In the genomic region with DNA sequence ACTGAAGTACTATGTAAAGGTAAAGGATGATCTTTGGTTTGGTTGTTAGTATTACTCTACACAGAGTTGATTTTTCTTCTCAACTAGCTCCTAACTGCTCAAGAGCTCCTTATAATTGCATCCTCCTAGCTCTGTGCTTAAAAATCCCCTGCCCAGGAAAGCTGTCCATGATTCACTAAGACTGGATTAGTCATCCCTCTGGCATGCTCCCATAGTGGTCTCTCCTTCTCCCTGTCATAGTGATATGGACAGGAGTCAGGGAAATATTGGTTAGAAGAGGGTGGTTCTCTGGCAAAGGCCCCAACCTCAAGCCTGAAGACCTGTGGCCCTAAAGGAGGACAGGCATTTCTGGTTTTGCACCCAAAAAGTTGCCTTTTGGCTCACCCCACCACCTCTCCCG, we compare ENCODE assay signal across 15 cellular contexts.
DNase-seq lines count a peak whose midpoint lies in the region; ATAC-seq and TF ChIP-seq lines count a peak whose summit lies in the region.
"Had no signal": no experiment of that assay in that cellular context is flagged by ENCODE, and none has a peak within 500 bp of the region (broad histone marks: within the 10 kb centered on the region; RNA-seq: fewer than 3 reads in every experiment).

No MANE protein-coding gene starts in this region.

- H3K9me3 Mint-ChIP-seq in T-helper 2 cell treated with Interferon-gamma antibody and Interleukin-4, amounts not matched to agents 5 μg/mL and 100 μg/mL, for 36 hours, result no peaks in the 10 kb centered on the region
- H3K9me3 Mint-ChIP-seq: activated naive CD8-positive, alpha-beta T cell treated with anti-CD3 and anti-CD28 coated beads, Interleukin-2, amount 10 ng/mL, durations not matched to agents 7 days and 5 days had no signal

- H3K27me3 ChIP-seq in A673 (replicated peaks; ENCODE audit: insufficient read depth, low read depth, low read length, poor library complexity) (no peaks in the 10 kb centered on the region), adipocyte (replicated peaks; ENCODE audit: control insufficient read depth, insufficient read depth, low read length) (no peaks in the 10 kb centered on the region), hepatocyte (no peaks in the 10 kb centered on the region)
- H3K27me3 ChIP-seq: sigmoid colon, transverse colon had no signal

- H3K27ac ChIP-seq in A673 (ENCODE audit: low read depth, low read length, poor library complexity, severe bottlenecking) (no peak overlapping the region), hepatocyte (no peak overlapping the region), coronary artery (no peak overlapping the region)
- H3K27ac ChIP-seq: sigmoid colon, transverse colon had no signal

- no peak overlapping the region for H3K9ac ChIP-seq in adipocyte (ENCODE audit: low read length)

- H3K79me2 ChIP-seq in hepatocyte, result no peaks in the 10 kb centered on the region

- TF ChIP-seq CTCF in A673 (conservative IDR thresholded peaks at IDR 0.05; ENCODE audit: low read depth, low read length) (no peak), HFF-Myc (IDR thresholded peaks at IDR 0.05; ENCODE audit: low read depth, low read length, missing control alignments) (no peak), hepatocyte (IDR thresholded peaks at IDR 0.05; ENCODE audit: poor library complexity) (no peak), coronary artery (IDR thresholded peaks at IDR 0.05) (no peak)

- no peaks in the 10 kb centered on the region for H3K9me3 ChIP-seq in A673 (ENCODE audit: low read depth, low read length, poor library complexity, severe bottlenecking)
- no peaks in the 10 kb centered on the region for H3K9me3 ChIP-seq in adipocyte (ENCODE audit: control insufficient read depth, low read length)
- no peaks in the 10 kb centered on the region for H3K9me3 ChIP-seq in hepatocyte (ENCODE audit: low read depth)
- H3K9me3 ChIP-seq: transverse colon had no signal

- H3K4me1 ChIP-seq in A673 (ENCODE audit: insufficient read depth, low read length, poor library complexity, severe bottlenecking) (no peaks in the 10 kb centered on the region), adipocyte (ENCODE audit: control insufficient read depth, insufficient read depth, low read length) (peaks cover 28% of the 10 kb centered on the region), hepatocyte (ENCODE audit: insufficient read depth) (no peaks in the 10 kb centered on the region)
- H3K4me1 ChIP-seq: sigmoid colon, transverse colon had no signal

- no peaks in the 10 kb centered on the region for H4K20me1 ChIP-seq in hepatocyte (ENCODE audit: insufficient read depth, poor library complexity, severe bottlenecking)

- POLR2A ChIA-PET in A673 (lab: Charles Lee; ENCODE audit: low non-redundant PET), result no interaction called here

- 100% methylated on average over 1 of the region's 1 CpG for WGBS in hepatocyte (ENCODE audit: low lambda C conversion rate, missing lambda C conversion rate)

- H2AFZ ChIP-seq in hepatocyte, result no peak overlapping the region

- no TSS peak for BruUV-seq in A673 (replicated peaks; lab: Mats Ljungman, UMichigan)

- H3K4me3 Mint-ChIP-seq in T-helper 2 cell treated with Interferon-gamma antibody and Interleukin-4, amounts not matched to agents 5 μg/mL and 100 μg/mL, for 36 hours, result no peak overlapping the region
- H3K4me3 Mint-ChIP-seq: activated naive CD8-positive, alpha-beta T cell treated with anti-CD3 and anti-CD28 coated beads, Interleukin-2, amount 10 ng/mL, durations not matched to agents 7 days and 5 days; B cell; effector memory CD8-positive, alpha-beta T cell; naive B cell had no signal

- DNase-seq in A673 (ENCODE audit: low spot score) (peak; percentile 4), HFF-Myc (ENCODE audit: extremely low read depth, low read depth) (peak; percentile 17), adipocyte (ENCODE audit: low read depth) (peak; percentile 61), hepatocyte (ENCODE audit: low spot score) (peak; percentile 7), coronary artery (ENCODE audit: low spot score) (no peak), AML-193 (lab: John Stamatoyannopoulos, UW) (no peak)
- DNase-seq in T-helper 2 cell treated with Interferon-gamma antibody and Interleukin-4, amounts not matched to agents 5 μg/mL and 100 μg/mL, for 36 hours (ENCODE audit: low spot score), result no peak
- DNase-seq: activated naive CD8-positive, alpha-beta T cell treated with anti-CD3 and anti-CD28 coated beads, Interleukin-2, amount 10 ng/mL, durations not matched to agents 7 days and 5 days; effector memory CD8-positive, alpha-beta T cell; naive B cell; NCI-H1694; sigmoid colon; transverse colon had no signal

- intact Hi-C loops in A673 (cut with micrococcal nuclease; ENCODE audit: unreplicated experiment), result no loop called here

- no peak for ATAC-seq in GM21390 (IDR thresholded peaks at IDR 0.05; ENCODE audit: unreplicated experiment)
- ATAC-seq: effector memory CD8-positive, alpha-beta T cell had no signal

- H3K4me2 ChIP-seq in hepatocyte, result no peak overlapping the region

- no peaks in the 10 kb centered on the region for H3K27me3 Mint-ChIP-seq in T-helper 2 cell treated with Interferon-gamma antibody and Interleukin-4, amounts not matched to agents 5 μg/mL and 100 μg/mL, for 36 hours (ENCODE audit: low read depth)
- H3K27me3 Mint-ChIP-seq: B cell; effector memory CD8-positive, alpha-beta T cell; naive B cell had no signal

- H3K36me3 ChIP-seq in A673 (ENCODE audit: insufficient read depth, low read length, poor library complexity, severe bottlenecking) (no peaks in the 10 kb centered on the region), adipocyte (ENCODE audit: control insufficient read depth, insufficient read depth, low read length, severe bottlenecking) (no peaks in the 10 kb centered on the region), hepatocyte (replicated peaks; ENCODE audit: insufficient read depth, low read depth) (no peaks in the 10 kb centered on the region)
- H3K36me3 ChIP-seq: sigmoid colon, transverse colon had no signal

- no peaks in the 10 kb centered on the region for H3K4me1 Mint-ChIP-seq in T-helper 2 cell treated with Interferon-gamma antibody and Interleukin-4, amounts not matched to agents 5 μg/mL and 100 μg/mL, for 36 hours (ENCODE audit: low read depth)
- H3K4me1 Mint-ChIP-seq: activated naive CD8-positive, alpha-beta T cell treated with anti-CD3 and anti-CD28 coated beads, Interleukin-2, amount 10 ng/mL, durations not matched to agents 7 days and 5 days; B cell; naive B cell had no signal

- CTCF ChIA-PET in A673 (lab: Charles Lee), result no interaction called here

- H3K36me3 Mint-ChIP-seq in T-helper 2 cell treated with Interferon-gamma antibody and Interleukin-4, amounts not matched to agents 5 μg/mL and 100 μg/mL, for 36 hours (ENCODE audit: low read depth), result no peaks in the 10 kb centered on the region
- H3K36me3 Mint-ChIP-seq: activated naive CD8-positive, alpha-beta T cell treated with anti-CD3 and anti-CD28 coated beads, Interleukin-2, amount 10 ng/mL, durations not matched to agents 7 days and 5 days; naive B cell had no signal

- no peak overlapping the region for H3K27ac Mint-ChIP-seq in T-helper 2 cell treated with Interferon-gamma antibody and Interleukin-4, amounts not matched to agents 5 μg/mL and 100 μg/mL, for 36 hours
- H3K27ac Mint-ChIP-seq: activated naive CD8-positive, alpha-beta T cell treated with anti-CD3 and anti-CD28 coated beads, Interleukin-2, amount 10 ng/mL, durations not matched to agents 7 days and 5 days; B cell; effector memory CD8-positive, alpha-beta T cell; naive B cell had no signal

- H3K9me2 ChIP-seq in hepatocyte (replicated peaks; ENCODE audit: insufficient read depth), result no peaks in the 10 kb centered on the region

- no peak overlapping the region for H3K4me3 ChIP-seq in A673 (ENCODE audit: low read depth, low read length, poor library complexity, severe bottlenecking)
- no peak overlapping the region for H3K4me3 ChIP-seq in HFF-Myc (replicated peaks; ENCODE audit: low read depth, low read length)
- H3K4me3 ChIP-seq in adipocyte (ENCODE audit: low read length), result no peak overlapping the region
- no peak overlapping the region for H3K4me3 ChIP-seq in hepatocyte
- no peak overlapping the region for H3K4me3 ChIP-seq in coronary artery
- H3K4me3 ChIP-seq: sigmoid colon, transverse colon had no signal

Comparison
In these comparisons a context has a peak if more than half of its experiments do, and no peak if none do; other contexts are left out.
1. DNase-seq: peak in A673 (single experiment), HFF-Myc (single experiment), adipocyte (single experiment) and hepatocyte (single experiment); none in T-helper 2 cell treated with Interferon-gamma antibody and Interleukin-4, amounts not matched to agents 5 μg/mL and 100 μg/mL, for 36 hours (single experiment), coronary artery (single experiment) and AML-193 (0 of 2).